In genomic region chr2:219702796-219703545, GRCh38 we compare ENCODE assay signal across 19 cellular contexts.
DNase-seq lines count a peak whose midpoint lies in the region; ATAC-seq, FAIRE-seq and TF ChIP-seq lines count a peak whose summit lies in the region.
"Had no signal": no experiment of that assay in that cellular context is flagged by ENCODE, and none has a peak within 500 bp of the region (broad histone marks: within the 10 kb centered on the region; RNA-seq: fewer than 3 reads in every experiment).

No MANE protein-coding gene starts in this region.

- H3K36me3 ChIP-seq in right atrium auricular region (no peaks in the 10 kb centered on the region), bronchial epithelial cell (ENCODE audit: control insufficient read depth, insufficient read depth, low read length) (no peaks in the 10 kb centered on the region), lower lobe of right lung (no peaks in the 10 kb centered on the region)
- H3K36me3 ChIP-seq: adrenal gland had no signal

- FAIRE-seq in bronchial epithelial cell (lab: Jason Lieb, UNC), result peak; percentile 50

- TF ChIP-seq CTCF in right atrium auricular region (IDR thresholded peaks at IDR 0.05) (no peak), bronchial epithelial cell (IDR thresholded peaks at IDR 0.05; ENCODE audit: insufficient read depth, low read length, severe bottlenecking) (no peak), lower lobe of right lung (IDR thresholded peaks at IDR 0.05) (no peak)

- intact Hi-C loops in left ventricle myocardium superior (cut with micrococcal nuclease), result no loop called here
- intact Hi-C loops in lower lobe of right lung (cut with DNase I), result no loop called here

- H3K4me1 ChIP-seq in right atrium auricular region (peaks cover 0 to 14% of the 10 kb centered on the region in 2 donors), lower lobe of right lung (peaks cover 7% of the 10 kb centered on the region)
- H3K4me1 ChIP-seq: adrenal gland had no signal

- H3K27ac ChIP-seq in right atrium auricular region (no peak overlapping the region), lower lobe of right lung (no peak overlapping the region)
- H3K27ac ChIP-seq: adrenal gland, VCaP had no signal

- H3K4me3 ChIP-seq in right atrium auricular region, result no peak overlapping the region
- no peak overlapping the region for H3K4me3 ChIP-seq in bronchial epithelial cell (ENCODE audit: low read depth, low read length)
- H3K4me3 ChIP-seq in lower lobe of right lung, result no peak overlapping the region
- H3K4me3 ChIP-seq: adrenal gland had no signal

- ATAC-seq in left ventricle myocardium superior (peak; percentile 12), lower lobe of right lung (peak; percentile 86 to 91), HG03280 (IDR thresholded peaks at IDR 0.05; ENCODE audit: unreplicated experiment) (no peak)
- ATAC-seq: left lobe of liver, PC-3, T-helper 17 cell had no signal

- H3K9me3 ChIP-seq in right atrium auricular region, result no peaks in the 10 kb centered on the region
- no peaks in the 10 kb centered on the region for H3K9me3 ChIP-seq in lower lobe of right lung
- H3K9me3 ChIP-seq: adrenal gland had no signal

- DNase-seq in left ventricle myocardium superior, result no peak
- DNase-seq in right atrium auricular region (ENCODE audit: low spot score), result no peak
- DNase-seq in bronchial epithelial cell (ENCODE audit: low read depth), result peak; percentile 81
- DNase-seq in lower lobe of right lung, result peak; percentile 56
- no peak for DNase-seq in DMS153 (lab: John Stamatoyannopoulos, UW)
- no peak for DNase-seq in activated CD4-positive, alpha-beta T cell treated with anti-CD3 and anti-CD28 coated beads, Interleukin-2, amount 50 U/mL, for 48 hours
- no peak for DNase-seq in activated CD4-positive, alpha-beta T cell treated with anti-CD3 and anti-CD28 coated beads for 48 hours
- DNase-seq: activated CD4-positive, alpha-beta T cell treated with anti-CD3 and anti-CD28 coated beads, Interleukin-2, amount 50 U/mL, for 1 hour; adrenal gland; dermis blood vessel endothelial cell; NCI-H187; NCI-H2227 treated with DMSO at 0.1 percent for 48 hours; nucleus accumbens; PC-3; stimulated activated CD4-positive, alpha-beta T cell treated with anti-CD3 and anti-CD28 coated beads, Interleukin-12 subunit alpha, Interleukin-12 subunit beta, amount 100 ng/mL, for 4 hours; T-helper 17 cell had no signal

- H3K27me3 ChIP-seq in right atrium auricular region (no peaks in the 10 kb centered on the region), bronchial epithelial cell (ENCODE audit: control insufficient read depth, insufficient read depth, low read length) (no peaks in the 10 kb centered on the region), lower lobe of right lung (ENCODE audit: low read depth) (peaks cover 3% of the 10 kb centered on the region)

Comparison
In these comparisons a context has a peak if more than half of its experiments do, and no peak if none do; other contexts are left out.
1. DNase-seq: peak in bronchial epithelial cell (single experiment) and lower lobe of right lung (single experiment); none in left ventricle myocardium superior (single experiment), right atrium auricular region (single experiment), DMS153 (single experiment), activated CD4-positive, alpha-beta T cell treated with anti-CD3 and anti-CD28 coated beads, Interleukin-2, amount 50 U/mL, for 48 hours (0 of 2) and activated CD4-positive, alpha-beta T cell treated with anti-CD3 and anti-CD28 coated beads for 48 hours (single experiment).